ENCODE assay signal across 1 cellular context in the genomic region with DNA sequence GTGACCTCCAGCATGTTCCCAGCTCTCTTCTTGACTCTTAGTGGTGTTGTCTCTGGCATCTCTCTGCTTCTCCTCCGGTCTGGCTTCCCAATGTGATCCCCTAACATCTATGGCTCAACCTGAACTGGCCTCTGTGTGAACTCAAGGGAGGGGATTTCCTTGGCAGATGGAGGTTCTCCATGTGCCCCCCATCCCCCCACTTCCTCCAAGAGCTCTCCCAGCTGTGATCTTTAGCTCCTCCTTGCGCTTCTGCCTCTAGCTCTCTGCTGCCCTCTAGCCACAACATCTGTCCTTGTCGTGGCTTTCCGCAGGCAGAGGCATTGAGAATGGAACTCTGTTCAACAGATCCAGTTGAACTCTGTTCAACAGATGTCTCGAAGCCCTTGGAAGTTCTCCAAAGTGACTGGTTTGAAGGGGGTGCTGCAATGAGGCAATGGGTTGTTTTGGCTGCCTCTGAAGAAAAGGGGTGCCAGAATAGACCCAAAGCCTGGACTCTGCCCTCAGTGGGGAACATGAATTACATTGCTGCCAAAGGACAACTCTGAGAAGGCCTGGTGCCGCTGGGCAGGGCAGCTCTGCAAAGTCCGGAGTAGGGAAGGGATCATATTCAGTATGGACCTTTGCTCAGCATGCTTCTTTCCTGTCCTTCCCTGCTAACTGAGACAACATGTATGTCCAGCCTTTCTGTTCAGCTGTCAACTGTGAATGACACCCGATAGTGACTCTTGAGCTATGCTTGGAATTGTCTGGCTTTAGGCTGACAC.
TF ChIP-seq lines count a peak whose summit lies in the region.

No MANE protein-coding gene starts in this region.

TF ChIP-seq in HepG2, 621 proteins besides CTCF, POLR2A, EP300 and RAD21 (continued from another document and continues in another):
- peak; percentile 88 for TF ChIP-seq RXRB (CRISPR knock-in tag; IDR thresholded peaks at IDR 0.05; ENCODE audit: borderline replicate concordance)
- no peak for TF ChIP-seq BRCA1 (CRISPR knock-in tag; IDR thresholded peaks at IDR 0.05)
- TF ChIP-seq REPIN1 (CRISPR knock-in tag; IDR thresholded peaks at IDR 0.05; ENCODE audit: borderline replicate concordance, low read depth), result no peak
- TF ChIP-seq, protein P1, sequence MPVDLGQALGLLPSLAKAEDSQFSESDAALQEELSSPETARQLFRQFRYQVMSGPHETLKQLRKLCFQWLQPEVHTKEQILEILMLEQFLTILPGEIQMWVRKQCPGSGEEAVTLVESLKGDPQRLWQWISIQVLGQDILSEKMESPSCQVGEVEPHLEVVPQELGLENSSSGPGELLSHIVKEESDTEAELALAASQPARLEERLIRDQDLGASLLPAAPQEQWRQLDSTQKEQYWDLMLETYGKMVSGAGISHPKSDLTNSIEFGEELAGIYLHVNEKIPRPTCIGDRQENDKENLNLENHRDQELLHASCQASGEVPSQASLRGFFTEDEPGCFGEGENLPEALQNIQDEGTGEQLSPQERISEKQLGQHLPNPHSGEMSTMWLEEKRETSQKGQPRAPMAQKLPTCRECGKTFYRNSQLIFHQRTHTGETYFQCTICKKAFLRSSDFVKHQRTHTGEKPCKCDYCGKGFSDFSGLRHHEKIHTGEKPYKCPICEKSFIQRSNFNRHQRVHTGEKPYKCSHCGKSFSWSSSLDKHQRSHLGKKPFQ (CRISPR knock-in tag; IDR thresholded peaks at IDR 0.05; ENCODE audit: insufficient replicate concordance), result no peak
- no peak for TF ChIP-seq ZNF180 (CRISPR knock-in tag; IDR thresholded peaks at IDR 0.05; ENCODE audit: borderline replicate concordance, low read depth)
- no peak for TF ChIP-seq ZNF619 (CRISPR knock-in tag; IDR thresholded peaks at IDR 0.05)
- TF ChIP-seq HES4 (CRISPR knock-in tag; IDR thresholded peaks at IDR 0.05; ENCODE audit: borderline replicate concordance), result no peak
- no peak for TF ChIP-seq NFKB2 (CRISPR knock-in tag; IDR thresholded peaks at IDR 0.05; ENCODE audit: borderline replicate concordance)
- TF ChIP-seq SIN3B (IDR thresholded peaks at IDR 0.05; ENCODE audit: low read length), result no peak
- TF ChIP-seq RFXANK (CRISPR knock-in tag; IDR thresholded peaks at IDR 0.05), result no peak
- TF ChIP-seq ZNF615 (CRISPR knock-in tag; IDR thresholded peaks at IDR 0.05; ENCODE audit: borderline replicate concordance), result no peak
- TF ChIP-seq ZNF703 (CRISPR knock-in tag; IDR thresholded peaks at IDR 0.05; ENCODE audit: borderline replicate concordance), result no peak
- TF ChIP-seq ZBTB42 (CRISPR knock-in tag; IDR thresholded peaks at IDR 0.05), result peak; percentile 91
- TF ChIP-seq ZBTB7A (CRISPR knock-in tag; IDR thresholded peaks at IDR 0.05), result no peak
- TF ChIP-seq, protein P2, sequence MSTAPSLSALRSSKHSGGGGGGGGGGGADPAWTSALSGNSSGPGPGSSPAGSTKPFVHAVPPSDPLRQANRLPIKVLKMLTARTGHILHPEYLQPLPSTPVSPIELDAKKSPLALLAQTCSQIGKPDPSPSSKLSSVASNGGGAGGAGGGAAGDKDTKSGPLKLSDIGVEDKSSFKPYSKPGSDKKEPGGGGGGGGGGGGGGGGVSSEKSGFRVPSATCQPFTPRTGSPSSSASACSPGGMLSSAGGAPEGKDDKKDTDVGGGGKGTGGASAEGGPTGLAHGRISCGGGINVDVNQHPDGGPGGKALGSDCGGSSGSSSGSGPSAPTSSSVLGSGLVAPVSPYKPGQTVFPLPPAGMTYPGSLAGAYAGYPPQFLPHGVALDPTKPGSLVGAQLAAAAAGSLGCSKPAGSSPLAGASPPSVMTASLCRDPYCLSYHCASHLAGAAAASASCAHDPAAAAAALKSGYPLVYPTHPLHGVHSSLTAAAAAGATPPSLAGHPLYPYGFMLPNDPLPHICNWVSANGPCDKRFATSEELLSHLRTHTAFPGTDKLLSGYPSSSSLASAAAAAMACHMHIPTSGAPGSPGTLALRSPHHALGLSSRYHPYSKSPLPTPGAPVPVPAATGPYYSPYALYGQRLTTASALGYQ (CRISPR knock-in tag; IDR thresholded peaks at IDR 0.05), result no peak
- TF ChIP-seq, protein P3, sequence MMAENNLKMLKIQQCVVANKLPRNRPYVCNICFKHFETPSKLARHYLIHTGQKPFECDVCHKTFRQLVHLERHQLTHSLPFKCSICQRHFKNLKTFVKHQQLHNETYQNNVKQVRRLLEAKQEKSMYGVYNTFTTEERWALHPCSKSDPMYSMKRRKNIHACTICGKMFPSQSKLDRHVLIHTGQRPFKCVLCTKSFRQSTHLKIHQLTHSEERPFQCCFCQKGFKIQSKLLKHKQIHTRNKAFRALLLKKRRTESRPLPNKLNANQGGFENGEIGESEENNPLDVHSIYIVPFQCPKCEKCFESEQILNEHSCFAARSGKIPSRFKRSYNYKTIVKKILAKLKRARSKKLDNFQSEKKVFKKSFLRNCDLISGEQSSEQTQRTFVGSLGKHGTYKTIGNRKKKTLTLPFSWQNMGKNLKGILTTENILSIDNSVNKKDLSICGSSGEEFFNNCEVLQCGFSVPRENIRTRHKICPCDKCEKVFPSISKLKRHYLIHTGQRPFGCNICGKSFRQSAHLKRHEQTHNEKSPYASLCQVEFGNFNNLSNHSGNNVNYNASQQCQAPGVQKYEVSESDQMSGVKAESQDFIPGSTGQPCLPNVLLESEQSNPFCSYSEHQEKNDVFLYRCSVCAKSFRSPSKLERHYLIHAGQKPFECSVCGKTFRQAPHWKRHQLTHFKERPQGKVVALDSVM (CRISPR knock-in tag; IDR thresholded peaks at IDR 0.05), result no peak
- no peak for TF ChIP-seq TAF15 (IDR thresholded peaks at IDR 0.05; ENCODE audit: low read depth, low read length, poor library complexity, severe bottlenecking)
- no peak; the same call in 1 of the 2 replicates for TF ChIP-seq KDM6A (CRISPR knock-in tag; IDR thresholded peaks at IDR 0.05; ENCODE audit: low read depth)
- no peak for TF ChIP-seq ZNF382 (CRISPR knock-in tag; IDR thresholded peaks at IDR 0.05; ENCODE audit: borderline replicate concordance)
- TF ChIP-seq DNMT3B (CRISPR knock-in tag; conservative IDR thresholded peaks at IDR 0.05), result 0 out of 2 replicates have a peak, but pooled peaks have one; percentile 42
- TF ChIP-seq, protein P4, sequence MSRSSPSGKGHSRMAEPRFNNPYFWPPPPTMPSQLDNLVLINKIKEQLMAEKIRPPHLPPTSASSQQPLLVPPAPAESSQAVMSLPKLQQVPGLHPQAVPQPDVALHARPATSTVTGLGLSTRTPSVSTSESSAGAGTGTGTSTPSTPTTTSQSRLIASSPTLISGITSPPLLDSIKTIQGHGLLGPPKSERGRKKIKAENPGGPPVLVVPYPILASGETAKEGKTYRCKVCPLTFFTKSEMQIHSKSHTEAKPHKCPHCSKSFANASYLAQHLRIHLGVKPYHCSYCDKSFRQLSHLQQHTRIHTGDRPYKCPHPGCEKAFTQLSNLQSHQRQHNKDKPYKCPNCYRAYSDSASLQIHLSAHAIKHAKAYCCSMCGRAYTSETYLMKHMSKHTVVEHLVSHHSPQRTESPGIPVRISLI (CRISPR knock-in tag; IDR thresholded peaks at IDR 0.05; ENCODE audit: borderline replicate concordance), result no peak
- TF ChIP-seq MIXL1 (CRISPR knock-in tag; IDR thresholded peaks at IDR 0.05), result no peak
- no peak for TF ChIP-seq PHB2 (IDR thresholded peaks at IDR 0.05; ENCODE audit: partially characterized antibody)
- TF ChIP-seq, protein P5, sequence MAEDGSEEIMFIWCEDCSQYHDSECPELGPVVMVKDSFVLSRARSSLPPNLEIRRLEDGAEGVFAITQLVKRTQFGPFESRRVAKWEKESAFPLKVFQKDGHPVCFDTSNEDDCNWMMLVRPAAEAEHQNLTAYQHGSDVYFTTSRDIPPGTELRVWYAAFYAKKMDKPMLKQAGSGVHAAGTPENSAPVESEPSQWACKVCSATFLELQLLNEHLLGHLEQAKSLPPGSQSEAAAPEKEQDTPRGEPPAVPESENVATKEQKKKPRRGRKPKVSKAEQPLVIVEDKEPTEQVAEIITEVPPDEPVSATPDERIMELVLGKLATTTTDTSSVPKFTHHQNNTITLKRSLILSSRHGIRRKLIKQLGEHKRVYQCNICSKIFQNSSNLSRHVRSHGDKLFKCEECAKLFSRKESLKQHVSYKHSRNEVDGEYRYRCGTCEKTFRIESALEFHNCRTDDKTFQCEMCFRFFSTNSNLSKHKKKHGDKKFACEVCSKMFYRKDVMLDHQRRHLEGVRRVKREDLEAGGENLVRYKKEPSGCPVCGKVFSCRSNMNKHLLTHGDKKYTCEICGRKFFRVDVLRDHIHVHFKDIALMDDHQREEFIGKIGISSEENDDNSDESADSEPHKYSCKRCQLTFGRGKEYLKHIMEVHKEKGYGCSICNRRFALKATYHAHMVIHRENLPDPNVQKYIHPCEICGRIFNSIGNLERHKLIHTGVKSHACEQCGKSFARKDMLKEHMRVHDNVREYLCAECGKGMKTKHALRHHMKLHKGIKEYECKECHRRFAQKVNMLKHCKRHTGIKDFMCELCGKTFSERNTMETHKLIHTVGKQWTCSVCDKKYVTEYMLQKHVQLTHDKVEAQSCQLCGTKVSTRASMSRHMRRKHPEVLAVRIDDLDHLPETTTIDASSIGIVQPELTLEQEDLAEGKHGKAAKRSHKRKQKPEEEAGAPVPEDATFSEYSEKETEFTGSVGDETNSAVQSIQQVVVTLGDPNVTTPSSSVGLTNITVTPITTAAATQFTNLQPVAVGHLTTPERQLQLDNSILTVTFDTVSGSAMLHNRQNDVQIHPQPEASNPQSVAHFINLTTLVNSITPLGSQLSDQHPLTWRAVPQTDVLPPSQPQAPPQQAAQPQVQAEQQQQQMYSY (CRISPR knock-in tag; IDR thresholded peaks at IDR 0.05), result no peak; the same call in 1 of the 2 replicates
- no peak for TF ChIP-seq GTF2F1 (IDR thresholded peaks at IDR 0.05; ENCODE audit: low read length)
- TF ChIP-seq, protein P6, sequence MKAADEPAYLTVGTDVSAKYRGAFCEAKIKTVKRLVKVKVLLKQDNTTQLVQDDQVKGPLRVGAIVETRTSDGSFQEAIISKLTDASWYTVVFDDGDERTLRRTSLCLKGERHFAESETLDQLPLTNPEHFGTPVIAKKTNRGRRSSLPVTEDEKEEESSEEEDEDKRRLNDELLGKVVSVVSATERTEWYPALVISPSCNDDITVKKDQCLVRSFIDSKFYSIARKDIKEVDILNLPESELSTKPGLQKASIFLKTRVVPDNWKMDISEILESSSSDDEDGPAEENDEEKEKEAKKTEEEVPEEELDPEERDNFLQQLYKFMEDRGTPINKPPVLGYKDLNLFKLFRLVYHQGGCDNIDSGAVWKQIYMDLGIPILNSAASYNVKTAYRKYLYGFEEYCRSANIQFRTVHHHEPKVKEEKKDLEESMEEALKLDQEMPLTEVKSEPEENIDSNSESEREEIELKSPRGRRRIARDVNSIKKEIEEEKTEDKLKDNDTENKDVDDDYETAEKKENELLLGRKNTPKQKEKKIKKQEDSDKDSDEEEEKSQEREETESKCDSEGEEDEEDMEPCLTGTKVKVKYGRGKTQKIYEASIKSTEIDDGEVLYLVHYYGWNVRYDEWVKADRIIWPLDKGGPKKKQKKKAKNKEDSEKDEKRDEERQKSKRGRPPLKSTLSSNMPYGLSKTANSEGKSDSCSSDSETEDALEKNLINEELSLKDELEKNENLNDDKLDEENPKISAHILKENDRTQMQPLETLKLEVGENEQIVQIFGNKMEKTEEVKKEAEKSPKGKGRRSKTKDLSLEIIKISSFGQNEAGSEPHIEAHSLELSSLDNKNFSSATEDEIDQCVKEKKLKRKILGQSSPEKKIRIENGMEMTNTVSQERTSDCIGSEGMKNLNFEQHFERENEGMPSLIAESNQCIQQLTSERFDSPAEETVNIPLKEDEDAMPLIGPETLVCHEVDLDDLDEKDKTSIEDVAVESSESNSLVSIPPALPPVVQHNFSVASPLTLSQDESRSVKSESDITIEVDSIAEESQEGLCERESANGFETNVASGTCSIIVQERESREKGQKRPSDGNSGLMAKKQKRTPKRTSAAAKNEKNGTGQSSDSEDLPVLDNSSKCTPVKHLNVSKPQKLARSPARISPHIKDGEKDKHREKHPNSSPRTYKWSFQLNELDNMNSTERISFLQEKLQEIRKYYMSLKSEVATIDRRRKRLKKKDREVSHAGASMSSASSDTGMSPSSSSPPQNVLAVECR (CRISPR knock-in tag; IDR thresholded peaks at IDR 0.05; ENCODE audit: borderline replicate concordance), result peak; percentile 51; the same call in 1 of the 2 replicates
- TF ChIP-seq MBNL3 (CRISPR knock-in tag; conservative IDR thresholded peaks at IDR 0.05), result no peak
- no peak for TF ChIP-seq MTA3 (CRISPR knock-in tag; IDR thresholded peaks at IDR 0.05)
- TF ChIP-seq, protein P7, sequence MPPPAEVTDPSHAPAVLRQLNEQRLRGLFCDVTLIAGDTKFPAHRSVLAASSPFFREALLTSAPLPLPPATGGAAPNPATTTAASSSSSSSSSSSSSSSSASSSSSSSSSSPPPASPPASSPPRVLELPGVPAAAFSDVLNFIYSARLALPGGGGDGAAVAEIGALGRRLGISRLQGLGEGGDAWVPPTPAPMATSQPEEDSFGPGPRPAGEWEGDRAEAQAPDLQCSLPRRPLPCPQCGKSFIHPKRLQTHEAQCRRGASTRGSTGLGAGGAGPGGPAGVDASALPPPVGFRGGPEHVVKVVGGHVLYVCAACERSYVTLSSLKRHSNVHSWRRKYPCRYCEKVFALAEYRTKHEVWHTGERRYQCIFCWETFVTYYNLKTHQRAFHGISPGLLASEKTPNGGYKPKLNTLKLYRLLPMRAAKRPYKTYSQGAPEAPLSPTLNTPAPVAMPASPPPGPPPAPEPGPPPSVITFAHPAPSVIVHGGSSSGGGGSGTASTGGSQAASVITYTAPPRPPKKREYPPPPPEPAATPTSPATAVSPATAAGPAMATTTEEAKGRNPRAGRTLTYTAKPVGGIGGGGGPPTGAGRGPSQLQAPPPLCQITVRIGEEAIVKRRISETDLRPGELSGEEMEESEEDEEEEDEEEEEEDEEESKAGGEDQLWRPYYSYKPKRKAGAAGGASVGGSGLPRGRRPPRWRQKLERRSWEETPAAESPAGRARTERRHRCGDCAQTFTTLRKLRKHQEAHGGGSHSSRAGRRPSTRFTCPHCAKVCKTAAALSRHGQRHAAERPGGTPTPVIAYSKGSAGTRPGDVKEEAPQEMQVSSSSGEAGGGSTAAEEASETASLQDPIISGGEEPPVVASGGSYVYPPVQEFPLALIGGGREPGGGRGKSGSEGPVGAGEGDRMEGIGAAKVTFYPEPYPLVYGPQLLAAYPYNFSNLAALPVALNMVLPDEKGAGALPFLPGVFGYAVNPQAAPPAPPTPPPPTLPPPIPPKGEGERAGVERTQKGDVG (CRISPR knock-in tag; IDR thresholded peaks at IDR 0.05; ENCODE audit: borderline replicate concordance), result no peak
- TF ChIP-seq ZNF775 (CRISPR knock-in tag; IDR thresholded peaks at IDR 0.05; ENCODE audit: borderline replicate concordance), result no peak
- no peak for TF ChIP-seq ZNF317 (CRISPR knock-in tag; IDR thresholded peaks at IDR 0.05)
- TF ChIP-seq ZNF33B (CRISPR knock-in tag; IDR thresholded peaks at IDR 0.05), result no peak
- no peak for TF ChIP-seq ZNF720 (CRISPR knock-in tag; IDR thresholded peaks at IDR 0.05)
- no peak for TF ChIP-seq ZNF230 (CRISPR knock-in tag; IDR thresholded peaks at IDR 0.05)
- peak; percentile 43; the same call in 1 of the 2 replicates for TF ChIP-seq ZNF746 (CRISPR knock-in tag; IDR thresholded peaks at IDR 0.05)
- peak; percentile 70; the same call in 1 of the 2 replicates for TF ChIP-seq MYC (CRISPR knock-in tag; IDR thresholded peaks at IDR 0.05; ENCODE audit: borderline replicate concordance)
- TF ChIP-seq, protein P8, sequence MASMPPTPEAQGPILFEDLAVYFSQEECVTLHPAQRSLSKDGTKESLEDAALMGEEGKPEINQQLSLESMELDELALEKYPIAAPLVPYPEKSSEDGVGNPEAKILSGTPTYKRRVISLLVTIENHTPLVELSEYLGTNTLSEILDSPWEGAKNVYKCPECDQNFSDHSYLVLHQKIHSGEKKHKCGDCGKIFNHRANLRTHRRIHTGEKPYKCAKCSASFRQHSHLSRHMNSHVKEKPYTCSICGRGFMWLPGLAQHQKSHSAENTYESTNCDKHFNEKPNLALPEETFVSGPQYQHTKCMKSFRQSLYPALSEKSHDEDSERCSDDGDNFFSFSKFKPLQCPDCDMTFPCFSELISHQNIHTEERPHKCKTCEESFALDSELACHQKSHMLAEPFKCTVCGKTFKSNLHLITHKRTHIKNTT (CRISPR knock-in tag; IDR thresholded peaks at IDR 0.05), result no peak
